28 cellular contexts compared by ENCODE assay signal in the genomic region with DNA sequence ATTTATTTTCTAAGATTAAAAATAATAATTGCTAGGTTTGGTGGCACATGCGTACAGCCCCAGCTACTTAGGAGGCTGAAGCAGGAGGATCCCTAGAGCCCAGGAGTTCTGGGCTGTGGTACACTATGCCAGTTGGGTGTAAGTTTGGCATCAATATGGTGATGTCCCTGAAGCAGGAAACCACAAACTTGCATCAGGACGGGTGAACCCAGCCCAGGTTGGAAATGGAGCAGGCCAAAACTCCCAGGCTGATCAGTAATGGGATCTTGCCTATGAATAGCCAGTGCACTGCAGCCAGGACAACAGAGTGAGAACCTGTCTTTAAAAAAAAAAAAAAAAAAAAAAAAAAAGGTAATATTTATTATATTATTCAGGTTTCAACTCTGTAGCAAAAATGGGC.
"Had no signal": no experiment of that assay in that cellular context is flagged by ENCODE, and none has a peak within 500 bp of the region (broad histone marks: within the 10 kb centered on the region; RNA-seq: fewer than 3 reads in every experiment).

No MANE protein-coding gene starts in this region.

- H3K4me1 Mint-ChIP-seq: memory B cell; stimulated activated naive B cell treated with anti-CD40 and anti-IgM and Interleukin-4, amounts not matched to agents 10 μg/mL and 1 μg/mL and 100 μg/mL, for 72 hours had no signal

- H3K4me3 ChIP-seq: hepatocyte, left ventricle myocardium inferior, lung, mucosa of descending colon, ovary, skin epidermis, stomach, testis, thyroid gland, transverse colon, upper lobe of left lung, vagina had no signal

- H3K27me3 ChIP-seq: hepatocyte, ovary, stomach, testis, thyroid gland, transverse colon, upper lobe of left lung, vagina had no signal

- H3K4me2 ChIP-seq: hepatocyte had no signal

- H3K36me3 ChIP-seq: ovary had no signal

- H3K9me3 ChIP-seq: left ventricle myocardium inferior, mucosa of descending colon, ovary, stomach, testis, thyroid gland, transverse colon, upper lobe of left lung, vagina had no signal

- H3K4me1 ChIP-seq: testis, transverse colon had no signal

- DNase-seq: islet precursor cell; left ventricle myocardium inferior; midbrain; mucosa of descending colon; naive thymus-derived CD8-positive, alpha-beta T cell; ovary; retina; right cardiac atrium; stimulated activated CD4-positive, alpha-beta T cell treated with anti-CD3 and anti-CD28 coated beads, Interleukin-12 subunit alpha, Interleukin-12 subunit beta, amount 100 ng/mL, for 4 hours; stimulated activated CD4-positive, alpha-beta T cell treated with anti-CD3 and anti-CD28 coated beads, Interleukin-15, amount 100 ng/mL, for 24 hours; stimulated activated CD4-positive, alpha-beta T cell treated with anti-CD3 and anti-CD28 coated beads, Interleukin-2, amount 100 ng/mL, for 24 hours; stimulated activated CD4-positive, alpha-beta T cell treated with anti-CD3 and anti-CD28 coated beads, Interleukin-4, amount 100 ng/mL, for 1 hour; stimulated activated naive B cell treated with anti-CD40 and anti-IgM and Interleukin-4, amounts not matched to agents 10 μg/mL and 1 μg/mL and 100 μg/mL, for 72 hours; stimulated activated naive CD8-positive, alpha-beta T cell treated with anti-CD3 and anti-CD28 coated beads, Interleukin-15, Interleukin-2, amounts not matched to agents 100 U/mL and 50 U/mL, for 24 hours; stomach; testis; thyroid gland; transverse colon; upper lobe of left lung had no signal

- ATAC-seq: mucosa of descending colon; naive thymus-derived CD8-positive, alpha-beta T cell; right cardiac atrium; sciatic nerve; stimulated activated naive B cell treated with anti-CD40 and anti-IgM and Interleukin-4, amounts not matched to agents 10 μg/mL and 1 μg/mL and 100 μg/mL, for 72 hours; stimulated activated naive CD8-positive, alpha-beta T cell treated with anti-CD3 and anti-CD28 coated beads, Interleukin-15, Interleukin-2, amounts not matched to agents 100 U/mL and 50 U/mL, for 24 hours had no signal

- H3K4me3 Mint-ChIP-seq: memory B cell; naive thymus-derived CD8-positive, alpha-beta T cell; nephron; neural crest cell; stimulated activated naive B cell treated with anti-CD40 and anti-IgM and Interleukin-4, amounts not matched to agents 10 μg/mL and 1 μg/mL and 100 μg/mL, for 72 hours had no signal

- H2AFZ ChIP-seq: hepatocyte had no signal

- H3K79me2 ChIP-seq: hepatocyte had no signal

- H3K27ac ChIP-seq: hepatocyte, ovary, skin epidermis, stomach, testis, thyroid gland, transverse colon, upper lobe of left lung, vagina had no signal

- H3K27me3 Mint-ChIP-seq: memory B cell; naive thymus-derived CD8-positive, alpha-beta T cell; progenitor cell of endocrine pancreas; stimulated activated naive B cell treated with anti-CD40 and anti-IgM and Interleukin-4, amounts not matched to agents 10 μg/mL and 1 μg/mL and 100 μg/mL, for 72 hours had no signal

- H3K9me3 Mint-ChIP-seq: memory B cell; naive thymus-derived CD8-positive, alpha-beta T cell; nephron; neural crest cell; stimulated activated naive B cell treated with anti-CD40 and anti-IgM and Interleukin-4, amounts not matched to agents 10 μg/mL and 1 μg/mL and 100 μg/mL, for 72 hours had no signal

- H3K27ac Mint-ChIP-seq: memory B cell; nephron; progenitor cell of endocrine pancreas; stimulated activated naive B cell treated with anti-CD40 and anti-IgM and Interleukin-4, amounts not matched to agents 10 μg/mL and 1 μg/mL and 100 μg/mL, for 72 hours had no signal
